ENCODE assay signal across 25 cellular contexts in the genomic region with DNA sequence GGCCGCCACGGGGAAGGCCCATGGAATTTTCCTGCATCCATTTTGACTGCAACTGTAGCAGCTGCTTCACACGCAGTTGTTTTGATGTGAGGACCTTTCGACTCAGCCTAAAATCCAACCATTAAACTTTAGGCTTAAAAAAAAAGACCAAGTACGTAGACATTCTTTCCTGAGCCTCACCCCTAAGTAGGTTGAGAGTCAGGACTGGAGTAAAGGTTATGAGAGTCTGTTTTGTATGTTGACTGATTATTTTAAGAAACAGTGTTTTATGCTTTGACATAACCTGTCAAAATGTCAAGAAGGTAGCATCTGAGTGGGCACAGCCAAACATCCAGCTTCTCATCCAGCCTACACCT. TPM values are rescaled to one million over a fixed set of nuclear protein-coding genes. Genes with fewer than 3 reads are reported as not detected.
"Had no signal": no experiment of that assay in that cellular context is flagged by ENCODE, and none has a peak within 500 bp of the region (broad histone marks: within the 10 kb centered on the region; RNA-seq: fewer than 3 reads in every experiment).

No MANE protein-coding gene starts in this region.

- H3K9me3 ChIP-seq: pancreas, tibial artery had no signal

- H3K27ac Mint-ChIP-seq: activated naive CD4-positive, alpha-beta T cell treated with anti-CD3 and anti-CD28 coated beads, Interleukin-2, amount 50 U/mL, for 72 hours; activated T-cell treated with anti-CD3 and anti-CD28 coated beads, Interleukin-2, amount 50 U/mL, for 24 hours; activated T-helper 17 cell treated with anti-CD3 and anti-CD28 coated beads, Interleukin-2, amount 50 U/mL, for 72 hours; mesothelial cell of epicardium; natural killer cell; WTC11 had no signal

- H3K4me1 Mint-ChIP-seq: activated T-helper 17 cell treated with anti-CD3 and anti-CD28 coated beads, Interleukin-2, amount 50 U/mL, for 72 hours; mesothelial cell of epicardium; natural killer cell had no signal

- H3K27me3 ChIP-seq: brain microvascular endothelial cell, pancreas, tibial artery had no signal

- H3K36me3 ChIP-seq: brain microvascular endothelial cell, pancreas, tibial artery had no signal

- H3K36me3 Mint-ChIP-seq: activated naive CD4-positive, alpha-beta T cell treated with anti-CD3 and anti-CD28 coated beads, Interleukin-2, amount 50 U/mL, for 72 hours; mesothelial cell of epicardium; natural killer cell; WTC11 had no signal

- H3K9me3 Mint-ChIP-seq: activated naive CD4-positive, alpha-beta T cell treated with anti-CD3 and anti-CD28 coated beads, Interleukin-2, amount 50 U/mL, for 72 hours; activated T-cell treated with anti-CD3 and anti-CD28 coated beads, Interleukin-2, amount 50 U/mL, for 24 hours; activated T-helper 17 cell treated with anti-CD3 and anti-CD28 coated beads, Interleukin-2, amount 50 U/mL, for 72 hours; natural killer cell; stimulated activated naive CD8-positive, alpha-beta T cell treated with anti-CD3 and anti-CD28 coated beads, Interleukin-15, Interleukin-2, amounts not matched to agents 100 ng/mL and 50 ng/mL, for 24 hours; WTC11 had no signal

- H3K27me3 Mint-ChIP-seq: activated T-cell treated with anti-CD3 and anti-CD28 coated beads, Interleukin-2, amount 50 U/mL, for 24 hours; activated T-helper 17 cell treated with anti-CD3 and anti-CD28 coated beads, Interleukin-2, amount 50 U/mL, for 72 hours had no signal

- H3K27ac ChIP-seq: brain microvascular endothelial cell, tibial artery had no signal

- H3K4me3 Mint-ChIP-seq: activated T-cell treated with anti-CD3 and anti-CD28 coated beads, Interleukin-2, amount 50 U/mL, for 24 hours; activated T-helper 17 cell treated with anti-CD3 and anti-CD28 coated beads, Interleukin-2, amount 50 U/mL, for 72 hours; mesothelial cell of epicardium; natural killer cell; stimulated activated naive CD8-positive, alpha-beta T cell treated with anti-CD3 and anti-CD28 coated beads, Interleukin-15, Interleukin-2, amounts not matched to agents 100 ng/mL and 50 ng/mL, for 24 hours; WTC11 had no signal

- H3K4me1 ChIP-seq: pancreas, tibial artery had no signal

- DNase-seq: activated CD4-positive, alpha-beta T cell treated with anti-CD3 and anti-CD28 coated beads, Interleukin-2, amount 50 U/mL, for 4 hours; activated CD8-positive, alpha-beta memory T cell treated with anti-CD3 and anti-CD28 coated beads for 24 hours; activated CD8-positive, alpha-beta memory T cell treated with anti-CD3 and anti-CD28 coated beads, Interleukin-2, amount 50 U/mL, for 4 hours; activated T-cell treated with anti-CD3 and anti-CD28 coated beads, Interleukin-2, amount 50 U/mL, for 24 hours; aorta; brain microvascular endothelial cell; central memory CD4-positive, alpha-beta T cell; dermis blood vessel endothelial cell; effector CD8-positive, alpha-beta T cell; glutamatergic neuron; hippocampal formation; kidney glomerular epithelial cell; left ventricle myocardium superior; mammary epithelial cell; natural killer cell; right cardiac atrium; stimulated activated CD4-positive, alpha-beta T cell treated with anti-CD3 and anti-CD28 coated beads, Interleukin-12 subunit alpha, Interleukin-12 subunit beta, amount 100 ng/mL, for 4 hours; substantia nigra; tibial artery had no signal

- ATAC-seq: activated naive CD4-positive, alpha-beta T cell treated with anti-CD3 and anti-CD28 coated beads, Interleukin-2, amount 50 U/mL, for 72 hours; activated T-helper 17 cell treated with anti-CD3 and anti-CD28 coated beads, Interleukin-2, amount 50 U/mL, for 72 hours; left ventricle myocardium superior; natural killer cell; right cardiac atrium had no signal

- H3K4me3 ChIP-seq: pancreas, tibial artery had no signal

RNA-seq across cellular contexts. Expression of a gene that starts 45.7 kb away (rescaled TPM):
- total RNA-seq: activated T-helper 17 cell treated with anti-CD3 and anti-CD28 coated beads, Interleukin-2, amount 50 U/mL, for 72 hours; natural killer cell had no signal
